7 cellular contexts compared by ENCODE assay signal in the genomic region with DNA sequence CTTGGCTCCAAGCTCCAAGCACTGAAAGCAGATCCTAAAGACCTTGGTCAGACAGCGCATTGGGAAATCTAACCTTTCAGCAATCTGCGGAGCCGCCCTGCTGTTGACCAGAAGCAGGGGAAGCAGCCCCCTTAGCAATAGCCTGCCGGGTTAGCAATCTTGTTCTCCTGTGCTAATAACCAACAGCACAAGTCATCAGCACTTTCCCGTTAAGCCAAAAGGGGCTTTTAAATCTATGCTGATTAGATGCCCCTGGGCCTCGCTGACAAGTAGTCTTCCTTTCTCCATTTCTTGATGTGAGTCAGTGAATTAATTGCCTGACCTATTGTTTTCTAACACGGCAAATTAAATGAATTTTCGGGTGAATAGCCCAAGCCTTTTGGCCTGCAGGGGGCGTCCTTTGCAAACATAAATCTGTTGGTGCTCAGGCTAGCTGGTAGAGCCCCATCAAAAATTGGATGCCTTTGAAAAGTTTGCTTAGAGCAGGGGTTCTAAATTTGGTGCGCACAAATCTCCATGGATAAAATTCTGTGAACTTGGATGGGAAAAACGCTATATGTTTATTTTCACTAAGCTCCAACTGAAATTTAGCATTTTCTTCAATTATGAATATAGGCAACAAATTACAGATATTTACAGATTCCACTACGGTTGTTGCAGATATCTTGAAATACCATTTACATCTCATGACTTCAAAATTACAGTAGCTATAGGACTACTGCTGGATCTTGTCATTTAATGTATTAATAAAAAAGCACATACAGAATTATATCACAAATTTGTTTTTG. TPM values are rescaled to one million over a fixed set of nuclear protein-coding genes. Genes with fewer than 3 reads are reported as not detected.
DNase-seq lines count a peak whose midpoint lies in the region; ATAC-seq and TF ChIP-seq lines count a peak whose summit lies in the region.

No MANE protein-coding gene starts in this region.

- peaks cover 50% of the 10 kb centered on the region for H3K4me1 Mint-ChIP-seq in nephron
- H3K4me1 Mint-ChIP-seq in stimulated activated naive B cell treated with anti-CD40 and anti-IgM and Interleukin-4, amounts not matched to agents 10 μg/mL and 1 μg/mL and 100 μg/mL, for 72 hours, result peaks cover 11 to 22% of the 10 kb centered on the region in 2 donors

- peak; percentile 52 for ATAC-seq in PC-3
- ATAC-seq in stimulated activated naive B cell treated with anti-CD40 and anti-IgM and Interleukin-4, amounts not matched to agents 10 μg/mL and 1 μg/mL and 100 μg/mL, for 72 hours (replicated peaks), result peak; percentile 76 to 79

- H3K27ac ChIP-seq in HL-60 (replicated peaks), result no peak overlapping the region
- H3K27ac ChIP-seq in PC-3 (ENCODE audit: low read length), result no peak overlapping the region

- intact Hi-C loops in PC-3 (cut with micrococcal nuclease), result loop anchor here (1.0 to 10.0 kb wide), 6 partner anchors 97 to 501 kb away; a partner anchor contains a TSS

- TF ChIP-seq CTCF in GM12873 (IDR thresholded peaks at IDR 0.05; ENCODE audit: insufficient read depth, low read depth, low read length, missing control alignments), result peak; percentile 74
- TF ChIP-seq CTCF in HL-60 (IDR thresholded peaks at IDR 0.05; ENCODE audit: insufficient read depth, low read length), result peak; percentile 47
- peak; percentile 96 for TF ChIP-seq CTCF in PC-3 (conservative IDR thresholded peaks at IDR 0.05; ENCODE audit: low read depth, low read length)
- peak; percentile 90 to 97 (median 94) for TF ChIP-seq CTCF in nephron (IDR thresholded peaks at IDR 0.05; ENCODE audit: unreplicated experiment in 3 of 3)

- H3K4me3 Mint-ChIP-seq in nephron, result peak overlapping the region; percentile 27 to 56 (median 54)
- H3K4me3 Mint-ChIP-seq in stimulated activated naive B cell treated with anti-CD40 and anti-IgM and Interleukin-4, amounts not matched to agents 10 μg/mL and 1 μg/mL and 100 μg/mL, for 72 hours, result no peak overlapping the region

- no peak overlapping the region for H2AFZ ChIP-seq in PC-3 (ENCODE audit: low read length)

- no peaks in the 10 kb centered on the region for H3K36me3 ChIP-seq in PC-3 (ENCODE audit: low read depth, low read length)

- no peaks in the 10 kb centered on the region for H3K27me3 Mint-ChIP-seq in nephron (ENCODE audit: low read depth)
- no peaks in the 10 kb centered on the region for H3K27me3 Mint-ChIP-seq in stimulated activated naive B cell treated with anti-CD40 and anti-IgM and Interleukin-4, amounts not matched to agents 10 μg/mL and 1 μg/mL and 100 μg/mL, for 72 hours

- BruUV-seq in PC-3 (replicated peaks; lab: Mats Ljungman, UMichigan), result no TSS peak

- H3K36me3 Mint-ChIP-seq in nephron (ENCODE audit: low read depth), result no peaks in the 10 kb centered on the region
- H3K36me3 Mint-ChIP-seq in stimulated activated naive B cell treated with anti-CD40 and anti-IgM and Interleukin-4, amounts not matched to agents 10 μg/mL and 1 μg/mL and 100 μg/mL, for 72 hours, result peaks cover 9 to 18% of the 10 kb centered on the region in 2 donors

- peak overlapping the region; percentile 12; the same call in 1 of the 2 replicates for H3K4me2 ChIP-seq in PC-3 (ENCODE audit: low read length)

- no peaks in the 10 kb centered on the region for H3K79me2 ChIP-seq in PC-3 (ENCODE audit: low read length)

- no peak overlapping the region for H3K4me3 ChIP-seq in HL-60 (replicated peaks; ENCODE audit: insufficient read depth, low read length)
- H3K4me3 ChIP-seq in PC-3 (ENCODE audit: low read length), result no peak overlapping the region

- H3K9ac ChIP-seq in PC-3 (ENCODE audit: low read length), result no peak overlapping the region

- DNase-seq in HL-60 (ENCODE audit: low read depth in 1 of 2, low spot score in 1 of 2), result peak in 1 of 2 experiments; percentile 68
- DNase-seq in PC-3, result peak; percentile 89
- DNase-seq in activated T-cell treated with anti-CD3 and anti-CD28 coated beads for 48 hours (ENCODE audit: low read depth), result peak; percentile 69
- DNase-seq in fibroblast of gingiva (ENCODE audit: low read depth), result peak; percentile 75
- peak; percentile 60 for DNase-seq in stimulated activated naive B cell treated with anti-CD40 and anti-IgM and Interleukin-4, amounts not matched to agents 10 μg/mL and 1 μg/mL and 100 μg/mL, for 72 hours

- peak overlapping the region; percentile 50 to 80 (median 59) for H3K27ac Mint-ChIP-seq in nephron
- no peak overlapping the region for H3K27ac Mint-ChIP-seq in stimulated activated naive B cell treated with anti-CD40 and anti-IgM and Interleukin-4, amounts not matched to agents 10 μg/mL and 1 μg/mL and 100 μg/mL, for 72 hours

- H3K9me3 Mint-ChIP-seq in nephron, result no peaks in the 10 kb centered on the region
- H3K9me3 Mint-ChIP-seq in stimulated activated naive B cell treated with anti-CD40 and anti-IgM and Interleukin-4, amounts not matched to agents 10 μg/mL and 1 μg/mL and 100 μg/mL, for 72 hours, result peaks cover 2 to 4% of the 10 kb centered on the region in 2 donors

- H3K9me2 ChIP-seq in PC-3 (replicated peaks; ENCODE audit: low read length), result no peaks in the 10 kb centered on the region

- H3K4me1 ChIP-seq in PC-3 (ENCODE audit: insufficient read depth, low read length), result peaks cover 26% of the 10 kb centered on the region

- no peaks in the 10 kb centered on the region for H3K9me3 ChIP-seq in PC-3 (ENCODE audit: low read length)

- CTCF ChIA-PET in PC-3 (lab: Charles Lee), result no interaction called here

- H3F3A ChIP-seq in PC-3 (ENCODE audit: low read length, unreplicated experiment), result no peaks in the 10 kb centered on the region

- no peaks in the 10 kb centered on the region for H4K20me1 ChIP-seq in PC-3 (ENCODE audit: low read length)

- POLR2A ChIA-PET in PC-3 (lab: Charles Lee; ENCODE audit: unreplicated experiment), result no interaction called here

- H3K27me3 ChIP-seq in HL-60 (ENCODE audit: insufficient read depth, poor library complexity, severe bottlenecking) (no peaks in the 10 kb centered on the region), PC-3 (ENCODE audit: low read length) (no peaks in the 10 kb centered on the region)

RNA-seq across cellular contexts. Expression of a gene that starts 24.7 kb away (rescaled TPM):
- total RNA-seq in PC-3 (2014; rRNA removed), result 44.7 and 49.2 TPM in 2 replicates

RNA-seq across cellular contexts. Expression of a gene that starts 24.7 kb away (rescaled TPM):
- total RNA-seq in PC-3 (2014; rRNA removed), result 5.4 and 9.0 TPM in 2 replicates

Comparison
In these comparisons a context has a peak if more than half of its experiments do, and no peak if none do; other contexts are left out.
1. H3K4me3 Mint-ChIP-seq: peak in nephron (3 of 3); none in stimulated activated naive B cell treated with anti-CD40 and anti-IgM and Interleukin-4, amounts not matched to agents 10 μg/mL and 1 μg/mL and 100 μg/mL, for 72 hours (0 of 2).
2. Peak in every context shown above with its lines, with median percentiles within 50 percentile points of each other: CTCF ChIP-seq.